Comparison of ENCODE assay signal across 8 cellular contexts in the genomic region with DNA sequence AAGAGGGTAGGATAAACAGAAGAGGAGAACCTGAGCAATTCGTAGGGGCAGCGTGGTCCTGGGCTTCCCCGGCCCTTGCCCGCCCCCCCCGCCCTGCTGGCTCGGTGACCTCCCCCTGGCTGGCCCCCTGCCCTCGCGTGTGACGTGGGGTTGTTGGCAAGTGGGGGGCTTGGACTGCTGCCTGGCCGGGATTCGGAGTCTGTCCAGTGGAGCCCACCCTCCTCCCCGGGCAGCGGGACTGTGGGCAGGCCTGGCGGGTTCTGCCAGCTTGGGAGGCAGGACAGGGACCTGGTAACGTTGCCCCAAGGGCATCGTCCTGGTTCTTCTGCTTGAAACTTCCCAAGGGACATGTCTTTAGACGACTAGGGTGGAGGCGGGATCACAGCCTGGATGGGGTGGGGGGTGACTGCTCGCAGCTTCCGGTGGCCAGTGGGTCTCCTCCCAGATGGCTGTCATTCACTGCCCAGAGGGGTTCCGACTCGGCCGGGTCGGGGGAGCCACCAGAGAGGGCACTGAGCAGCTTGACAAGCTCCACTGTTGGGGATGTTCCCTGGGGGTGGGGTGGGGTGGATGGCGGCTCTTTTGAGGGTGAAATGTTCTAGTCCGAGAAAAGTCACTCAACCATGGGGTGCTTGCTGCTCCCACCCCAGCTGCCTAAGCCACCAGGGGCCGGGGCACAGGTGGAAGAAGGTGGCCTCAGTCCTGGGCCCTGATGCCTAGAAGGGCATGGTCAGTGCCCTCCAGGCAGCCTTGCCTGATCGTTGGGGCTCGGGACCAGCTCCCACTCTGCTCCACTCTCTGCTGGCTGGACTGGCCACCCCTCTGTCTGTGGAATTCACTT. TPM values are rescaled to one million over a fixed set of nuclear protein-coding genes. Genes with fewer than 3 reads are reported as not detected.
DNase-seq lines count a peak whose midpoint lies in the region; ATAC-seq and TF ChIP-seq lines count a peak whose summit lies in the region.

No MANE protein-coding gene starts in this region.

- H3K9me3 ChIP-seq in mesenchymal stem cell (ENCODE audit: control insufficient read depth, low read length) (no peaks in the 10 kb centered on the region), uterus (no peaks in the 10 kb centered on the region)

- peak overlapping the region in 1 of 2 experiments; percentile 75 for H2BK12ac ChIP-seq in mesenchymal stem cell (ENCODE audit: low read length in 2 of 2)

- H3K4ac ChIP-seq in mesenchymal stem cell (ENCODE audit: low read depth in 1 of 2, low read length in 2 of 2) = peak overlapping the region; percentile 84 to 87

- peak overlapping the region; percentile 95 for H3K4me2 ChIP-seq in mesenchymal stem cell (ENCODE audit: low read length, poor library complexity, severe bottlenecking)

- H3K27me3 ChIP-seq in mesenchymal stem cell (ENCODE audit: control insufficient read depth in 1 of 2, insufficient read depth in 1 of 2, low read length in 2 of 2) (no peaks in the 10 kb centered on the region), uterus (no peaks in the 10 kb centered on the region)

- peak overlapping the region; percentile 5 for H2AK5ac ChIP-seq in mesenchymal stem cell (ENCODE audit: low read length, severe bottlenecking)

- H3K79me1 ChIP-seq in mesenchymal stem cell (replicated peaks; ENCODE audit: low read length, poor library complexity, severe bottlenecking) = no peaks in the 10 kb centered on the region

- H3K4me3 ChIP-seq in mesenchymal stem cell (ENCODE audit: insufficient read depth in 1 of 2, low read depth in 1 of 2, low read length in 2 of 2) = peak overlapping the region; percentile 58 to 70
- peak overlapping the region; percentile 35 to 63 for H3K4me3 ChIP-seq in uterus

- no peak for TF ChIP-seq POLR2A in uterus (IDR thresholded peaks at IDR 0.05)

- DNase-seq in activated effector memory CD4-positive, alpha-beta T cell treated with anti-CD3 and anti-CD28 coated beads, Interleukin-2, amount 50 U/mL, for 16 hours = peak; percentile 63
- DNase-seq in activated effector memory CD4-positive, alpha-beta T cell treated with Interleukin-2 at 50 U/mL for 16 hours = no peak
- peak; percentile 19 for DNase-seq in cerebellum (ENCODE audit: low spot score)
- DNase-seq in mesenchymal stem cell = no peak
- DNase-seq in uterus = peak in 1 of 2 donors; percentile 34

- no peak overlapping the region for H2BK5ac ChIP-seq in mesenchymal stem cell (ENCODE audit: low read depth, low read length, poor library complexity, severe bottlenecking)

- H3K18ac ChIP-seq in mesenchymal stem cell (ENCODE audit: low read depth in 1 of 2, low read length in 2 of 2) = peak overlapping the region; percentile 86 to 89

- intact Hi-C loops in uterus (cut with DNase I; ENCODE audit: low total_unique reads) = no loop called here

- H2AFZ ChIP-seq in mesenchymal stem cell (ENCODE audit: low read depth, low read length) = no peak overlapping the region

- no peak for ATAC-seq in GM18909 (IDR thresholded peaks at IDR 0.05; ENCODE audit: poor library complexity, unreplicated experiment)
- ATAC-seq in GM18907 (IDR thresholded peaks at IDR 0.05; ENCODE audit: unreplicated experiment) = no peak
- no peak for ATAC-seq in GM19328 (IDR thresholded peaks at IDR 0.05; ENCODE audit: unreplicated experiment)

- H3K14ac ChIP-seq in mesenchymal stem cell (ENCODE audit: low read length in 2 of 2) = peak overlapping the region in 1 of 2 experiments; percentile 82

- H4K8ac ChIP-seq in mesenchymal stem cell (ENCODE audit: low read length) = peak overlapping the region; percentile 89

- no peak for TF ChIP-seq CTCF in uterus (IDR thresholded peaks at IDR 0.05)

- no peak overlapping the region for H3K23ac ChIP-seq in mesenchymal stem cell (ENCODE audit: low read length in 2 of 2)

- peaks cover 20% of the 10 kb centered on the region for H3K4me1 ChIP-seq in mesenchymal stem cell (ENCODE audit: control insufficient read depth, insufficient read depth, low read depth, low read length)
- H3K4me1 ChIP-seq in uterus = no peaks in the 10 kb centered on the region

- H4K91ac ChIP-seq in mesenchymal stem cell (ENCODE audit: low read length) = peak overlapping the region; percentile 92

- peak overlapping the region; percentile 98 for H2BK120ac ChIP-seq in mesenchymal stem cell (ENCODE audit: low read depth, low read length)

- H3K36me3 ChIP-seq in mesenchymal stem cell (ENCODE audit: control insufficient read depth in 1 of 2, insufficient read depth in 2 of 2, low read depth in 1 of 2, low read length in 2 of 2) (no peaks in the 10 kb centered on the region), uterus (no peaks in the 10 kb centered on the region)

- no peak overlapping the region for H2BK15ac ChIP-seq in mesenchymal stem cell (ENCODE audit: low read depth, poor library complexity, severe bottlenecking)

- peak overlapping the region; percentile 89 for H3K9ac ChIP-seq in mesenchymal stem cell (ENCODE audit: low read length)

- H3K27ac ChIP-seq in mesenchymal stem cell (ENCODE audit: low read length, poor library complexity, severe bottlenecking) = no peak overlapping the region
- H3K27ac ChIP-seq in uterus = peak overlapping the region; percentile 84 to 88

- 64% methylated on average over 29 of the region's 29 CpGs for WGBS in mesenchymal stem cell

RNA-seq across cellular contexts. Expression of gene HS6ST1, which starts 4.2 kb away (rescaled TPM):
- total RNA-seq in cerebellum = 39.7 TPM
- 37.7 TPM for polyA plus RNA-seq in mesenchymal stem cell (2013, experiment 1 of 2)
- polyA plus RNA-seq in mesenchymal stem cell (2013, experiment 2 of 2) = 37.3 TPM
- 100 to 1,000 TPM in 1 of 4 donors, 10 to 100 TPM in 3; 22.7 to 198 (median 37.4) TPM for total RNA-seq in uterus

Comparison
In these comparisons a context has a peak if more than half of its experiments do, and no peak if none do; other contexts are left out.
1. DNase-seq: peak in activated effector memory CD4-positive, alpha-beta T cell treated with anti-CD3 and anti-CD28 coated beads, Interleukin-2, amount 50 U/mL, for 16 hours (single experiment) and cerebellum (single experiment); none in activated effector memory CD4-positive, alpha-beta T cell treated with Interleukin-2 at 50 U/mL for 16 hours (single experiment) and mesenchymal stem cell (single experiment).